Comparison of ENCODE assay signal across 18 cellular contexts in genomic region chr4:169136796-169137554, GRCh38.
DNase-seq lines count a peak whose midpoint lies in the region; FAIRE-seq and TF ChIP-seq lines count a peak whose summit lies in the region.
"Had no signal": no experiment of that assay in that cellular context is flagged by ENCODE, and none has a peak within 500 bp of the region (broad histone marks: within the 10 kb centered on the region; RNA-seq: fewer than 3 reads in every experiment).

No MANE protein-coding gene starts in this region.

- TF ChIP-seq CTCF in A673 (conservative IDR thresholded peaks at IDR 0.05; ENCODE audit: low read depth, low read length) (no peak), Calu3 (IDR thresholded peaks at IDR 0.05; ENCODE audit: unreplicated experiment) (no peak), H1 (IDR thresholded peaks at IDR 0.05; ENCODE audit: control extremely low read depth in 1 of 3, insufficient read depth in 1 of 3, low read depth in 1 of 3, low read length in 3 of 3) (no peak), suprapubic skin (IDR thresholded peaks at IDR 0.05) (no peak), colonic mucosa (IDR thresholded peaks at IDR 0.05) (no peak)

- no peak overlapping the region for H3K4me3 Mint-ChIP-seq in Calu3 (ENCODE audit: low read depth, unreplicated experiment)
- H3K4me3 Mint-ChIP-seq: CD4-positive, alpha-beta memory T cell had no signal

- H3K27me3 Mint-ChIP-seq in Calu3 (ENCODE audit: unreplicated experiment), result no peaks in the 10 kb centered on the region

- H3K18ac ChIP-seq in H1 (ENCODE audit: extremely low read depth, low read length), result no peak overlapping the region
- no peak overlapping the region for H3K18ac ChIP-seq in mesendoderm (ENCODE audit: low read length)

- peaks cover 31% of the 10 kb centered on the region for H3K36me3 Mint-ChIP-seq in Calu3 (ENCODE audit: insufficient read depth, unreplicated experiment)
- H3K36me3 Mint-ChIP-seq: CD4-positive, alpha-beta memory T cell had no signal

- DNase-seq in A673 (ENCODE audit: low spot score) (peak; percentile 71), Calu3 (no peak), H1 (ENCODE audit: low read depth in 1 of 2, low spot score in 2 of 2) (no peak), suprapubic skin (ENCODE audit: low spot score in 2 of 2) (no peak), colonic mucosa (no peak), SJCRH30 (no peak), mesendoderm (no peak)
- DNase-seq: CD4-positive, alpha-beta memory T cell; DMS79; KBM-7; NCI-H1092 treated with DMSO at 0.1 percent for 48 hours; NCI-H1694; NCI-H2227 treated with DMSO at 0.1 percent for 48 hours; NCI-H524; Right ventricle myocardium superior had no signal

- no peak overlapping the region for H4K91ac ChIP-seq in H1 (replicated peaks; ENCODE audit: insufficient read length, low read length)

- no peak overlapping the region for H2BK12ac ChIP-seq in H1 (ENCODE audit: low read depth, low read length)

- H3K4me2 ChIP-seq in H1 (ENCODE audit: insufficient read depth in 1 of 2, low read depth in 2 of 2, low read length in 2 of 2) (no peak overlapping the region), mesendoderm (ENCODE audit: low read length) (no peak overlapping the region)

- no peaks in the 10 kb centered on the region for H3K9me3 ChIP-seq in A673 (ENCODE audit: low read depth, low read length, poor library complexity, severe bottlenecking)
- no peaks in the 10 kb centered on the region for H3K9me3 ChIP-seq in H1 (ENCODE audit: insufficient read depth in 2 of 2, low read depth in 1 of 2, low read length in 1 of 2)
- H3K9me3 ChIP-seq in suprapubic skin, result no peaks in the 10 kb centered on the region
- H3K9me3 ChIP-seq in colonic mucosa, result no peaks in the 10 kb centered on the region
- H3K9me3 ChIP-seq in SJCRH30 (replicated peaks), result no peaks in the 10 kb centered on the region

- POLR2A ChIA-PET in A673 (lab: Charles Lee; ENCODE audit: low non-redundant PET), result no interaction called here
- POLR2A ChIA-PET in H1 (lab: Charles Lee; ENCODE audit: partially characterized antibody), result interaction anchor here (1.2 kb wide), 1 partner anchor 9 kb away, joined by 4 read pairs; no protein-coding TSS in a partner anchor

- H2BK120ac ChIP-seq in H1 (replicated peaks; ENCODE audit: low read depth, low read length), result no peak overlapping the region
- no peak overlapping the region for H2BK120ac ChIP-seq in mesendoderm (ENCODE audit: low read depth, low read length)

- BruUV-seq in A673 (replicated peaks; lab: Mats Ljungman, UMichigan), result no TSS peak
- BruUV-seq in Calu3 (replicated peaks; lab: Mats Ljungman, UMichigan), result no TSS peak

- H3K23me2 ChIP-seq in H1 (ENCODE audit: low read depth, low read length), result no peaks in the 10 kb centered on the region

- H2BK20ac ChIP-seq in H1 (ENCODE audit: low read length), result no peak overlapping the region

- H3K14ac ChIP-seq in H1 (ENCODE audit: insufficient read length), result no peak overlapping the region

- H3K36me3 ChIP-seq in A673 (ENCODE audit: insufficient read depth, low read length, poor library complexity, severe bottlenecking), result no peaks in the 10 kb centered on the region
- peaks cover 0 to 17% (median 3%) of the 10 kb centered on the region in 4 experiments; a peak in 6 of 8 replicates for H3K36me3 ChIP-seq in H1 (ENCODE audit: control insufficient read depth in 2 of 4, insufficient read depth in 4 of 4, low read length in 3 of 4)
- peaks cover 8% of the 10 kb centered on the region for H3K36me3 ChIP-seq in suprapubic skin
- no peaks in the 10 kb centered on the region for H3K36me3 ChIP-seq in colonic mucosa
- H3K36me3 ChIP-seq in SJCRH30, result no peaks in the 10 kb centered on the region; the same call in 1 of the 2 replicates
- H3K36me3 ChIP-seq in mesendoderm (ENCODE audit: control insufficient read depth, insufficient read depth, low read length), result peaks cover 6% of the 10 kb centered on the region

- 90% methylated on average over 3 of the region's 3 CpGs; no CpG with 5 or more reads in 1 of the 2 experiments for WGBS in H1 (ENCODE audit: extremely low coverage in 1 of 2, insufficient coverage in 1 of 2, insufficient read length in 1 of 2, insufficient replicate concordance in 2 of 2, low coverage in 1 of 2, low lambda C conversion rate in 2 of 2, missing lambda C conversion rate in 1 of 2), 2 experiments
- 62% methylated on average over 3 of the region's 3 CpGs for WGBS in suprapubic skin
- no CpG with 5 or more reads among the region's 3 CpGs for WGBS in mesendoderm (ENCODE audit: extremely low coverage, insufficient coverage, low lambda C conversion rate)

- H3K4me1 ChIP-seq in A673 (ENCODE audit: insufficient read depth, low read length, poor library complexity, severe bottlenecking), result peaks cover 10% of the 10 kb centered on the region
- H3K4me1 ChIP-seq in H1 (replicated peaks in 1 of 4; ENCODE audit: control insufficient read depth in 3 of 4, insufficient read depth in 4 of 4, low read length in 3 of 4), result no peaks in the 10 kb centered on the region
- H3K4me1 ChIP-seq in suprapubic skin, result peaks cover 26% of the 10 kb centered on the region
- H3K4me1 ChIP-seq in colonic mucosa, result no peaks in the 10 kb centered on the region
- H3K4me1 ChIP-seq in SJCRH30, result no peaks in the 10 kb centered on the region
- H3K4me1 ChIP-seq in mesendoderm (ENCODE audit: control insufficient read depth, low read depth, low read length), result no peaks in the 10 kb centered on the region

- H2AFZ ChIP-seq in H1 (ENCODE audit: low read length), result no peak overlapping the region

- H3K9ac ChIP-seq in H1 (replicated peaks in 1 of 4; ENCODE audit: extremely low read depth in 1 of 4, low read depth in 3 of 4, low read length in 3 of 4) (peak overlapping the region in 1 of 4 experiments; percentile 34; a peak in 1 of 7 replicates), colonic mucosa (ENCODE audit: low read depth in 2 of 2, low read length in 2 of 2) (no peak overlapping the region), mesendoderm (ENCODE audit: low read length) (no peak overlapping the region)

- H3K4ac ChIP-seq in H1 (replicated peaks; ENCODE audit: insufficient read length, low read depth, low read length) (no peak overlapping the region), mesendoderm (ENCODE audit: low read depth, low read length) (no peak overlapping the region)

- CTCF ChIA-PET in A673 (lab: Charles Lee) (no interaction called here), Calu3 (lab: Charles Lee) (interaction anchor here (1.2 kb wide), 1 partner anchor 21 kb away, joined by 3 read pairs; no protein-coding TSS in a partner anchor), H1 (lab: Charles Lee; ENCODE audit: partially characterized antibody) (interaction anchor here (1.0 to 1.5 kb wide), 4 partner anchors 16 to 123 kb away, joined by 3 read pairs; no protein-coding TSS in a partner anchor)

- H3K23ac ChIP-seq in H1 (ENCODE audit: insufficient read length) (no peak overlapping the region), mesendoderm (ENCODE audit: low read length) (no peak overlapping the region)

- H3K27me3 ChIP-seq in A673 (replicated peaks; ENCODE audit: insufficient read depth, low read depth, low read length, poor library complexity), result no peaks in the 10 kb centered on the region
- no peaks in the 10 kb centered on the region for H3K27me3 ChIP-seq in H1 (replicated peaks in 1 of 4; ENCODE audit: control insufficient read depth in 3 of 4, extremely low read depth in 1 of 4, insufficient read depth in 3 of 4, low read length in 3 of 4)
- H3K27me3 ChIP-seq in suprapubic skin, result no peaks in the 10 kb centered on the region
- H3K27me3 ChIP-seq in colonic mucosa, result no peaks in the 10 kb centered on the region
- H3K27me3 ChIP-seq in SJCRH30, result no peaks in the 10 kb centered on the region
- no peaks in the 10 kb centered on the region for H3K27me3 ChIP-seq in mesendoderm (ENCODE audit: insufficient read depth, low read length, poor library complexity)

- no peaks in the 10 kb centered on the region for H3K9me3 Mint-ChIP-seq in Calu3 (ENCODE audit: low read depth, unreplicated experiment)
- H3K9me3 Mint-ChIP-seq: CD4-positive, alpha-beta memory T cell had no signal

- no peak overlapping the region for H2AK5ac ChIP-seq in H1 (ENCODE audit: low read depth, low read length)
- H2AK5ac ChIP-seq in mesendoderm (ENCODE audit: low read length), result no peak overlapping the region

- TF ChIP-seq RAD21 in H1 (IDR thresholded peaks at IDR 0.05 in 1 of 2, conservative IDR thresholded peaks at IDR 0.05 in 1 of 2; ENCODE audit: low read depth in 2 of 2, low read length in 2 of 2), result no peak

- H4K5ac ChIP-seq in H1 (ENCODE audit: insufficient read length, low read depth, low read length) (no peak overlapping the region), mesendoderm (ENCODE audit: low read length) (no peak overlapping the region)

- peaks cover 16% of the 10 kb centered on the region for H3K4me1 Mint-ChIP-seq in Calu3 (ENCODE audit: low read depth, unreplicated experiment)
- H3K4me1 Mint-ChIP-seq: CD4-positive, alpha-beta memory T cell had no signal

- no peaks in the 10 kb centered on the region for H4K20me1 ChIP-seq in H1 (replicated peaks in 1 of 2; ENCODE audit: control insufficient read depth in 1 of 2, insufficient read depth in 2 of 2, low read length in 2 of 2)

- no peak for FAIRE-seq in H1 (lab: Jason Lieb, UNC)
- FAIRE-seq: D721Med, RCC 7860 had no signal

- peak overlapping the region; percentile 2 for H3K27ac ChIP-seq in A673 (ENCODE audit: low read depth, low read length, poor library complexity, severe bottlenecking)
- no peak overlapping the region for H3K27ac ChIP-seq in H1 (ENCODE audit: low read depth, low read length)
- H3K27ac ChIP-seq in suprapubic skin, result peak overlapping the region; percentile 22
- no peak overlapping the region for H3K27ac ChIP-seq in colonic mucosa
- no peak overlapping the region for H3K27ac ChIP-seq in SJCRH30
- H3K27ac ChIP-seq in mesendoderm (ENCODE audit: low read depth, low read length), result no peak overlapping the region
- H3K27ac ChIP-seq: HL-60 had no signal

- H3K4me3 ChIP-seq in A673 (ENCODE audit: low read depth, low read length, poor library complexity, severe bottlenecking) (no peak overlapping the region), H1 (ENCODE audit: extremely low read depth in 1 of 4, insufficient read depth in 2 of 4, low read depth in 3 of 4, low read length in 4 of 4) (no peak overlapping the region), suprapubic skin (no peak overlapping the region), colonic mucosa (no peak overlapping the region), SJCRH30 (no peak overlapping the region), mesendoderm (ENCODE audit: low read length) (no peak overlapping the region)

- H3K79me1 ChIP-seq in H1 (ENCODE audit: low read depth, low read length) (no peaks in the 10 kb centered on the region; the same call in 1 of the 2 replicates), mesendoderm (ENCODE audit: low read length) (no peaks in the 10 kb centered on the region)

- TF ChIP-seq EP300 in H1 (IDR thresholded peaks at IDR 0.05; ENCODE audit: borderline replicate concordance in 1 of 2, low read depth in 2 of 2, low read length in 2 of 2), result no peak
- no peak for TF ChIP-seq EP300 in suprapubic skin (IDR thresholded peaks at IDR 0.05)

- H2BK15ac ChIP-seq in H1 (ENCODE audit: low read length) (no peak overlapping the region), mesendoderm (replicated peaks; ENCODE audit: low read depth) (no peak overlapping the region)

- H3K79me2 ChIP-seq in H1 (ENCODE audit: control insufficient read depth in 1 of 2, insufficient read depth in 2 of 2, low read length in 2 of 2), result no peaks in the 10 kb centered on the region
- H3K79me2 ChIP-seq in mesendoderm (ENCODE audit: control insufficient read depth, insufficient read depth, low read length), result no peaks in the 10 kb centered on the region

- TF ChIP-seq POLR2A in H1 (IDR thresholded peaks at IDR 0.05; ENCODE audit: control extremely low read depth in 1 of 2, low read depth in 2 of 2, low read length in 2 of 2), result no peak
- no peak for TF ChIP-seq POLR2A in suprapubic skin (IDR thresholded peaks at IDR 0.05)

- intact Hi-C loops in A673 (cut with micrococcal nuclease; ENCODE audit: unreplicated experiment), result no loop called here
- intact Hi-C loops in Calu3 (cut with micrococcal nuclease; ENCODE audit: unreplicated experiment), result no loop called here
- intact Hi-C loops in colonic mucosa (cut with DNase I), result no loop called here

- no peak overlapping the region for H4K8ac ChIP-seq in H1 (ENCODE audit: extremely low read depth, insufficient read depth, low read length)
- no peak overlapping the region for H4K8ac ChIP-seq in mesendoderm (ENCODE audit: low read depth, low read length)

- H2BK5ac ChIP-seq in H1 (ENCODE audit: low read depth, low read length), result no peak overlapping the region
- no peak overlapping the region for H2BK5ac ChIP-seq in mesendoderm (ENCODE audit: low read length)

- peak overlapping the region; percentile 54 for H3K27ac Mint-ChIP-seq in Calu3 (ENCODE audit: unreplicated experiment)
- H3K27ac Mint-ChIP-seq: CD4-positive, alpha-beta memory T cell had no signal

- H3K56ac ChIP-seq in H1 (replicated peaks; ENCODE audit: insufficient read length, low read depth, low read length) (no peak overlapping the region), mesendoderm (ENCODE audit: low read length) (no peak overlapping the region)

Comparison
In these comparisons a context has a peak if more than half of its experiments do, and no peak if none do; other contexts are left out.
1. H3K27ac ChIP-seq: peak in A673 (single experiment) and suprapubic skin (single experiment); none in H1 (single experiment), colonic mucosa (single experiment), SJCRH30 (single experiment) and mesendoderm (single experiment).